15 cellular contexts compared by ENCODE assay signal in genomic region chr15:95497681-95498080, GRCh38.
A peak's percentile ranks its signal among the peaks of the same experiment; 100 is the strongest.
DNase-seq lines count a peak whose midpoint lies in the region.
"Had no signal": no experiment of that assay in that cellular context is flagged by ENCODE, and none has a peak within 500 bp of the region (broad histone marks: within the 10 kb centered on the region; RNA-seq: fewer than 3 reads in every experiment).

No MANE protein-coding gene starts in this region.

- H3K4me1 Mint-ChIP-seq in activated naive CD4-positive, alpha-beta T cell treated with anti-CD3 and anti-CD28 coated beads for 36 hours (ENCODE audit: low read depth): peaks cover 8% of the 10 kb centered on the region
- H3K4me1 Mint-ChIP-seq in T-helper 2 cell treated with Interferon-gamma antibody and Interleukin-4, amounts not matched to agents 5 μg/mL and 100 μg/mL, for 36 hours (ENCODE audit: low read depth): peaks cover 11% of the 10 kb centered on the region

- peaks cover 1% of the 10 kb centered on the region for H3K36me3 Mint-ChIP-seq in activated naive CD4-positive, alpha-beta T cell treated with anti-CD3 and anti-CD28 coated beads for 36 hours (ENCODE audit: low read depth)
- no peaks in the 10 kb centered on the region for H3K36me3 Mint-ChIP-seq in T-helper 2 cell treated with Interferon-gamma antibody and Interleukin-4, amounts not matched to agents 5 μg/mL and 100 μg/mL, for 36 hours (ENCODE audit: low read depth)

- intact Hi-C loops in activated naive CD4-positive, alpha-beta T cell treated with anti-CD3 and anti-CD28 coated beads for 36 hours (cut with micrococcal nuclease): no loop called here

- no peaks in the 10 kb centered on the region for H3K9me3 Mint-ChIP-seq in activated naive CD4-positive, alpha-beta T cell treated with anti-CD3 and anti-CD28 coated beads for 36 hours
- no peaks in the 10 kb centered on the region for H3K9me3 Mint-ChIP-seq in T-helper 2 cell treated with Interferon-gamma antibody and Interleukin-4, amounts not matched to agents 5 μg/mL and 100 μg/mL, for 36 hours
- H3K9me3 Mint-ChIP-seq: CD4-positive, alpha-beta T cell; H9 had no signal

- CTCF ChIA-PET in activated naive CD4-positive, alpha-beta T cell treated with anti-CD3 and anti-CD28 coated beads for 36 hours (lab: Charles Lee): interaction anchor here (0.6 kb wide), 1 partner anchor 588 kb away, joined by 3 read pairs; no protein-coding TSS in a partner anchor

- peaks cover 11% of the 10 kb centered on the region for H3K27me3 Mint-ChIP-seq in activated naive CD4-positive, alpha-beta T cell treated with anti-CD3 and anti-CD28 coated beads for 36 hours (ENCODE audit: low read depth)
- H3K27me3 Mint-ChIP-seq in T-helper 2 cell treated with Interferon-gamma antibody and Interleukin-4, amounts not matched to agents 5 μg/mL and 100 μg/mL, for 36 hours (ENCODE audit: low read depth): peaks cover 5% of the 10 kb centered on the region

- H3K4me3 Mint-ChIP-seq in activated naive CD4-positive, alpha-beta T cell treated with anti-CD3 and anti-CD28 coated beads for 36 hours: no peak overlapping the region
- no peak overlapping the region for H3K4me3 Mint-ChIP-seq in T-helper 2 cell treated with Interferon-gamma antibody and Interleukin-4, amounts not matched to agents 5 μg/mL and 100 μg/mL, for 36 hours
- H3K4me3 Mint-ChIP-seq: CD4-positive, alpha-beta T cell; H9 had no signal

- peak in 2 of 3 experiments; percentile 1 to 11 for DNase-seq in NCI-H1417 (lab: John Stamatoyannopoulos, UW)
- no peak for DNase-seq in NCI-H1417 treated with DMSO at 0.1 percent for 48 hours (lab: John Stamatoyannopoulos, UW)
- peak; percentile 25 for DNase-seq in kidney tubule cell (ENCODE audit: low spot score)
- peak; percentile 69 for DNase-seq in renal cortical epithelial cell (ENCODE audit: low read depth)
- no peak for DNase-seq in NCI-H2107 treated with DMSO at 0.1 percent for 48 hours (lab: John Stamatoyannopoulos, UW; ENCODE audit: unreplicated experiment)
- DNase-seq in activated naive CD4-positive, alpha-beta T cell treated with anti-CD3 and anti-CD28 coated beads for 36 hours: no peak
- no peak for DNase-seq in T-helper 2 cell treated with Interferon-gamma antibody and Interleukin-4, amounts not matched to agents 5 μg/mL and 100 μg/mL, for 36 hours (ENCODE audit: low spot score)
- DNase-seq: AML-193; Caco-2; CD4-positive, alpha-beta T cell; DMS153; DMS79; GDM1; H9; IMR-90 had no signal

- no peak overlapping the region for H3K27ac Mint-ChIP-seq in activated naive CD4-positive, alpha-beta T cell treated with anti-CD3 and anti-CD28 coated beads for 36 hours
- no peak overlapping the region for H3K27ac Mint-ChIP-seq in T-helper 2 cell treated with Interferon-gamma antibody and Interleukin-4, amounts not matched to agents 5 μg/mL and 100 μg/mL, for 36 hours
- H3K27ac Mint-ChIP-seq: CD4-positive, alpha-beta T cell had no signal

Comparison
In these comparisons a context has a peak if more than half of its experiments do, and no peak if none do; other contexts are left out.
1. DNase-seq: peak in NCI-H1417 (2 of 3), kidney tubule cell (single experiment) and renal cortical epithelial cell (single experiment); none in NCI-H1417 treated with DMSO at 0.1 percent for 48 hours (single experiment), NCI-H2107 treated with DMSO at 0.1 percent for 48 hours (single experiment), activated naive CD4-positive, alpha-beta T cell treated with anti-CD3 and anti-CD28 coated beads for 36 hours (single experiment) and T-helper 2 cell treated with Interferon-gamma antibody and Interleukin-4, amounts not matched to agents 5 μg/mL and 100 μg/mL, for 36 hours (single experiment).